In the genomic region with DNA sequence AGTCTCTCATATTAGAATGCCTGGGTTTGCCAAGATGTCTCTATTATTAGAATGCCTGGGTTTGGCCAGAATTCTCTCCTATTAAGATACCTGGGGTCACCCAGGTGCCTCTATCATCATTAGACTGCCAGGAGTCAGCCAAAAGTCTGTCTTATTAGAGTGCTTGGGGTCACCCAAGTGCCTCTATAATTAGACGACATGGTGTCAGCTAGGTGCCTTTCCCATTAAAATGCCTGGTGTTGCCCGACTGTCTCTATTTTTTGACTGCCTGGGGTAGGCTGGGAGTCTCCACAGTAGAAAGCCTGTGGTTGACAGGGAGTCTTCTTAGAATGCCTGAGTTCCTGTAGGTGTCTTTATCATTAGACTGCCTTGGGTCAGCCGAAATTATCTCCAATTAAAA, we compare ENCODE assay signal across 16 cellular contexts.
DNase-seq lines count a peak whose midpoint lies in the region; ATAC-seq and TF ChIP-seq lines count a peak whose summit lies in the region.
"Had no signal": no experiment of that assay in that cellular context is flagged by ENCODE, and none has a peak within 500 bp of the region (broad histone marks: within the 10 kb centered on the region; RNA-seq: fewer than 3 reads in every experiment).

No MANE protein-coding gene starts in this region.

- ATAC-seq in heart right ventricle = peak; percentile 17 to 62 (median 28)
- ATAC-seq: CD8-positive, alpha-beta T cell; GM23338 had no signal

- H3K27me3 ChIP-seq in heart right ventricle (no peaks in the 10 kb centered on the region), skeletal muscle tissue (ENCODE audit: control insufficient read depth in 3 of 3, insufficient read depth in 3 of 3, low read length in 3 of 3) (no peaks in the 10 kb centered on the region)

- H3K9ac ChIP-seq in skeletal muscle tissue (ENCODE audit: low read depth in 1 of 3, low read length in 3 of 3) = no peak overlapping the region

- no peaks in the 10 kb centered on the region for H3K36me3 Mint-ChIP-seq in activated CD4-positive, alpha-beta T cell treated with anti-CD3 and anti-CD28 coated beads, Interleukin-2, amount 10 ng/mL, durations not matched to agents 24 days and 14 days (ENCODE audit: low read depth)
- H3K36me3 Mint-ChIP-seq: CD14-positive monocyte; CD8-positive, alpha-beta T cell had no signal

- peaks cover 0 to 86% (median 0%) of the 10 kb centered on the region in 11 donors for H3K9me3 ChIP-seq in heart right ventricle
- no peaks in the 10 kb centered on the region for H3K9me3 ChIP-seq in skeletal muscle tissue (ENCODE audit: control insufficient read depth in 3 of 3, low read length in 3 of 3)

- no peaks in the 10 kb centered on the region for H3K4me1 Mint-ChIP-seq in activated CD4-positive, alpha-beta T cell treated with anti-CD3 and anti-CD28 coated beads, Interleukin-2, amount 10 ng/mL, durations not matched to agents 24 days and 14 days
- H3K4me1 Mint-ChIP-seq: CD14-positive monocyte, GM23338, H9 had no signal

- H3K4me3 Mint-ChIP-seq in activated CD4-positive, alpha-beta T cell treated with anti-CD3 and anti-CD28 coated beads, Interleukin-2, amount 10 ng/mL, durations not matched to agents 24 days and 14 days = no peak overlapping the region
- H3K4me3 Mint-ChIP-seq: CD14-positive monocyte; CD8-positive, alpha-beta T cell; GM23338; H9 had no signal

- no peak overlapping the region for H3K27ac Mint-ChIP-seq in activated CD4-positive, alpha-beta T cell treated with anti-CD3 and anti-CD28 coated beads, Interleukin-2, amount 10 ng/mL, durations not matched to agents 24 days and 14 days
- H3K27ac Mint-ChIP-seq: CD8-positive, alpha-beta T cell; GM23338; H9 had no signal

- no peak overlapping the region for H3K4me3 ChIP-seq in heart right ventricle
- H3K4me3 ChIP-seq in skeletal muscle tissue (ENCODE audit: low read length in 3 of 3) = no peak overlapping the region
- H3K4me3 ChIP-seq: GM23338 had no signal

- no peaks in the 10 kb centered on the region for H3K27me3 Mint-ChIP-seq in activated CD4-positive, alpha-beta T cell treated with anti-CD3 and anti-CD28 coated beads, Interleukin-2, amount 10 ng/mL, durations not matched to agents 24 days and 14 days

- peaks cover 49% of the 10 kb centered on the region for H3K9me3 Mint-ChIP-seq in activated CD4-positive, alpha-beta T cell treated with anti-CD3 and anti-CD28 coated beads, Interleukin-2, amount 10 ng/mL, durations not matched to agents 24 days and 14 days

- H3K27ac ChIP-seq in heart right ventricle = peak overlapping the region in 6 of 10 donors; percentile 55 to 86 (median 76)
- peak overlapping the region; percentile 14 for H3K27ac ChIP-seq in skeletal muscle tissue (ENCODE audit: low read depth, low read length)
- H3K27ac ChIP-seq: 22Rv1 had no signal

- H3K4me1 ChIP-seq in heart right ventricle = peaks cover 0 to 67% (median 26%) of the 10 kb centered on the region in 9 donors
- peaks cover 36 to 67% (median 43%) of the 10 kb centered on the region in 3 donors for H3K4me1 ChIP-seq in skeletal muscle tissue (ENCODE audit: control insufficient read depth in 3 of 3, insufficient read depth in 3 of 3, low read length in 3 of 3)

- no peaks in the 10 kb centered on the region for H3K36me3 ChIP-seq in heart right ventricle
- H3K36me3 ChIP-seq in skeletal muscle tissue (ENCODE audit: control insufficient read depth in 3 of 3, insufficient read depth in 3 of 3, low read length in 3 of 3) = no peaks in the 10 kb centered on the region

- no peak for TF ChIP-seq CTCF in heart right ventricle (IDR thresholded peaks at IDR 0.05)

- intact Hi-C loops in activated CD4-positive, alpha-beta T cell treated with anti-CD3 and anti-CD28 coated beads, Interleukin-2, amount 10 ng/mL, durations not matched to agents 24 days and 14 days (cut with micrococcal nuclease) = no loop called here
- intact Hi-C loops in heart right ventricle (cut with DNase I) = loop anchor here in 2 of 10 donors (10.0 kb wide), 1 partner anchor 118 kb away; no protein-coding TSS in a partner anchor

- peak; percentile 35 for DNase-seq in activated CD4-positive, alpha-beta T cell treated with anti-CD3 and anti-CD28 coated beads, Interleukin-2, amount 10 ng/mL, durations not matched to agents 24 days and 14 days
- no peak for DNase-seq in activated CD4-positive, alpha-beta T cell treated with anti-CD3 and anti-CD28 coated beads for 1 hour
- no peak for DNase-seq in heart right ventricle
- DNase-seq in islet precursor cell = peak; percentile 16
- DNase-seq in DMS 273 (lab: John Stamatoyannopoulos, UW; ENCODE audit: unreplicated experiment) = no peak
- DNase-seq in T-helper 1 cell = no peak
- no peak for DNase-seq in NCI-H2029 treated with DMSO at 0.1 percent for 48 hours (lab: John Stamatoyannopoulos, UW)
- DNase-seq: COR-L47, DND-41, GDM1 had no signal

- 40 to 63% methylated on average over 3 of the region's 3 CpGs for WGBS in heart right ventricle, 2 donors

Comparison
In these comparisons a context has a peak if more than half of its experiments do, and no peak if none do; other contexts are left out.
1. DNase-seq: peak in activated CD4-positive, alpha-beta T cell treated with anti-CD3 and anti-CD28 coated beads, Interleukin-2, amount 10 ng/mL, durations not matched to agents 24 days and 14 days (single experiment) and islet precursor cell (single experiment); none in activated CD4-positive, alpha-beta T cell treated with anti-CD3 and anti-CD28 coated beads for 1 hour (single experiment), heart right ventricle (0 of 2), DMS 273 (single experiment), T-helper 1 cell (0 of 5) and NCI-H2029 treated with DMSO at 0.1 percent for 48 hours (single experiment).